Comparison of ENCODE assay signal across 18 cellular contexts in genomic region chr9:93024986-93025630, GRCh38. TPM values are rescaled to one million over a fixed set of nuclear protein-coding genes. Genes with fewer than 3 reads are reported as not detected.
DNase-seq lines count a peak whose midpoint lies in the region; ATAC-seq and TF ChIP-seq lines count a peak whose summit lies in the region.
"Had no signal": no experiment of that assay in that cellular context is flagged by ENCODE, and none has a peak within 500 bp of the region (broad histone marks: within the 10 kb centered on the region; RNA-seq: fewer than 3 reads in every experiment).

No MANE protein-coding gene starts in this region.

- peaks cover 64 to 66% of the 10 kb centered on the region in 2 experiments for H3K4me1 ChIP-seq in neutrophil (ENCODE audit: control insufficient read depth in 1 of 2, insufficient read depth in 1 of 2, low read depth in 1 of 2, low read length in 1 of 2)
- H3K4me1 ChIP-seq: esophagus squamous epithelium, upper lobe of right lung had no signal

- no peak overlapping the region for H3K4me3 Mint-ChIP-seq in activated CD8-positive, alpha-beta memory T cell treated with anti-CD3 and anti-CD28 coated beads, Interleukin-2, amount 10 ng/mL, durations not matched to agents 7 days and 5 days
- peak overlapping the region in 2 of 4 donors; percentile 51 to 58 for H3K4me3 Mint-ChIP-seq in IgD-negative memory B cell
- H3K4me3 Mint-ChIP-seq in activated naive CD8-positive, alpha-beta T cell treated with anti-CD3 and anti-CD28 coated beads for 36 hours, result no peak overlapping the region
- H3K4me3 Mint-ChIP-seq: nephron had no signal

- ATAC-seq in activated CD8-positive, alpha-beta memory T cell treated with anti-CD3 and anti-CD28 coated beads, Interleukin-2, amount 10 ng/mL, durations not matched to agents 7 days and 5 days, result peak; percentile 60
- ATAC-seq: upper lobe of right lung had no signal

- H3K27ac Mint-ChIP-seq in activated CD8-positive, alpha-beta memory T cell treated with anti-CD3 and anti-CD28 coated beads, Interleukin-2, amount 10 ng/mL, durations not matched to agents 7 days and 5 days, result peak overlapping the region; percentile 91
- H3K27ac Mint-ChIP-seq in IgD-negative memory B cell, result peak overlapping the region in 2 of 3 donors; percentile 20 to 86
- peak overlapping the region; percentile 90 for H3K27ac Mint-ChIP-seq in activated naive CD8-positive, alpha-beta T cell treated with anti-CD3 and anti-CD28 coated beads for 36 hours
- H3K27ac Mint-ChIP-seq: nephron had no signal

- peaks cover 65% of the 10 kb centered on the region for H3K4me1 Mint-ChIP-seq in activated CD8-positive, alpha-beta memory T cell treated with anti-CD3 and anti-CD28 coated beads, Interleukin-2, amount 10 ng/mL, durations not matched to agents 7 days and 5 days
- H3K4me1 Mint-ChIP-seq in IgD-negative memory B cell, result peaks cover 22 to 32% (median 24%) of the 10 kb centered on the region in 3 donors
- peaks cover 67% of the 10 kb centered on the region for H3K4me1 Mint-ChIP-seq in activated naive CD8-positive, alpha-beta T cell treated with anti-CD3 and anti-CD28 coated beads for 36 hours

- no peaks in the 10 kb centered on the region for H3K27me3 ChIP-seq in neutrophil
- H3K27me3 ChIP-seq: dorsolateral prefrontal cortex, esophagus squamous epithelium, upper lobe of right lung had no signal

- H3K27me3 Mint-ChIP-seq in activated CD8-positive, alpha-beta memory T cell treated with anti-CD3 and anti-CD28 coated beads, Interleukin-2, amount 10 ng/mL, durations not matched to agents 7 days and 5 days, result no peaks in the 10 kb centered on the region
- H3K27me3 Mint-ChIP-seq in IgD-negative memory B cell, result no peaks in the 10 kb centered on the region
- no peaks in the 10 kb centered on the region for H3K27me3 Mint-ChIP-seq in activated naive CD8-positive, alpha-beta T cell treated with anti-CD3 and anti-CD28 coated beads for 36 hours

- TF ChIP-seq CTCF in neutrophil (IDR thresholded peaks at IDR 0.05), result no peak

- H3K9me3 ChIP-seq in neutrophil, result peaks cover 10% of the 10 kb centered on the region
- H3K9me3 ChIP-seq: esophagus squamous epithelium, upper lobe of right lung had no signal

- no peaks in the 10 kb centered on the region for H3K9me3 Mint-ChIP-seq in activated CD8-positive, alpha-beta memory T cell treated with anti-CD3 and anti-CD28 coated beads, Interleukin-2, amount 10 ng/mL, durations not matched to agents 7 days and 5 days (ENCODE audit: low read depth)
- no peaks in the 10 kb centered on the region for H3K9me3 Mint-ChIP-seq in IgD-negative memory B cell
- no peaks in the 10 kb centered on the region for H3K9me3 Mint-ChIP-seq in activated naive CD8-positive, alpha-beta T cell treated with anti-CD3 and anti-CD28 coated beads for 36 hours
- H3K9me3 Mint-ChIP-seq: nephron had no signal

- H3K36me3 Mint-ChIP-seq in activated CD8-positive, alpha-beta memory T cell treated with anti-CD3 and anti-CD28 coated beads, Interleukin-2, amount 10 ng/mL, durations not matched to agents 7 days and 5 days, result peaks cover 41% of the 10 kb centered on the region
- peaks cover 5% of the 10 kb centered on the region for H3K36me3 Mint-ChIP-seq in IgD-negative memory B cell
- H3K36me3 Mint-ChIP-seq in activated naive CD8-positive, alpha-beta T cell treated with anti-CD3 and anti-CD28 coated beads for 36 hours, result peaks cover 14% of the 10 kb centered on the region

- peaks cover 92% of the 10 kb centered on the region for H3K36me3 ChIP-seq in neutrophil

- DNase-seq in activated CD8-positive, alpha-beta memory T cell treated with anti-CD3 and anti-CD28 coated beads, Interleukin-2, amount 10 ng/mL, durations not matched to agents 7 days and 5 days, result peak; percentile 64
- DNase-seq in activated CD8-positive, alpha-beta memory T cell treated with anti-CD3 and anti-CD28 coated beads for 24 hours, result no peak
- DNase-seq in activated naive CD8-positive, alpha-beta T cell treated with anti-CD3 and anti-CD28 coated beads for 36 hours, result no peak
- DNase-seq in foreskin melanocyte, result no peak
- no peak for DNase-seq in NOMO-1 treated with DMSO at 0.1 percent for 48 hours (lab: John Stamatoyannopoulos, UW; ENCODE audit: unreplicated experiment)
- no peak for DNase-seq in MV-4-11 (lab: John Stamatoyannopoulos, UW)
- DNase-seq: DMS79 treated with DMSO at 0.1 percent for 48 hours, esophagus squamous epithelium, glutamatergic neuron, NCI-H1436 treated with DMSO at 0.1 percent for 48 hours, upper lobe of right lung had no signal

- peak overlapping the region; percentile 95 for H3K27ac ChIP-seq in neutrophil
- H3K27ac ChIP-seq: esophagus squamous epithelium, upper lobe of right lung had no signal

- CTCF ChIA-PET in activated CD8-positive, alpha-beta memory T cell treated with anti-CD3 and anti-CD28 coated beads, Interleukin-2, amount 10 ng/mL, durations not matched to agents 7 days and 5 days (lab: Charles Lee), result interaction anchor here (0.9 to 3.6 kb wide), 11 partner anchors 18 to 84 kb away, joined by 3 to 21 read pairs (median 4); no protein-coding TSS in a partner anchor

- no peak overlapping the region for H3K4me3 ChIP-seq in neutrophil (ENCODE audit: low read depth in 1 of 2, low read length in 1 of 2)
- H3K4me3 ChIP-seq: dorsolateral prefrontal cortex, esophagus squamous epithelium, upper lobe of right lung had no signal

RNA-seq across cellular contexts. Expression of gene SUSD3, which starts 33.4 kb away (rescaled TPM):
- 10 to 100 TPM; 40.1 to 67.3 TPM for total RNA-seq in activated CD8-positive, alpha-beta memory T cell treated with anti-CD3 and anti-CD28 coated beads, Interleukin-2, amount 10 ng/mL, durations not matched to agents 7 days and 5 days
- 96.3 TPM for polyA plus RNA-seq in IgD-negative memory B cell
- total RNA-seq in activated naive CD8-positive, alpha-beta T cell treated with anti-CD3 and anti-CD28 coated beads for 36 hours, result 10 to 100 TPM; 27.1 to 28.8 TPM
- total RNA-seq: H4, LHCN-M2, lung microvascular endothelial cell had no signal
